Comparison of ENCODE assay signal across 2 cellular contexts in genomic region chr7:110382736-110383135, GRCh38.
TF ChIP-seq lines count a peak whose summit lies in the region.

No MANE protein-coding gene starts in this region.

TF ChIP-seq in GM23338, 12 proteins besides CTCF, POLR2A, EP300 and RAD21 (continued from another document):
- TF ChIP-seq NANOG (IDR thresholded peaks at IDR 0.05; ENCODE audit: borderline replicate concordance), result peak; percentile 70

TF ChIP-seq in IMR-90, 13 proteins besides CTCF, POLR2A, EP300 and RAD21:
- TF ChIP-seq SMC3 (IDR thresholded peaks at IDR 0.05; ENCODE audit: low read depth, low read length) (no peak), USF2 (IDR thresholded peaks at IDR 0.05; ENCODE audit: low read depth, low read length) (no peak), MXI1 (IDR thresholded peaks at IDR 0.05; ENCODE audit: borderline replicate concordance, low read depth, low read length) (no peak), RCOR1 (IDR thresholded peaks at IDR 0.05; ENCODE audit: insufficient replicate concordance, low read length) (no peak), RFX5 (IDR thresholded peaks at IDR 0.05; ENCODE audit: low read depth, low read length) (no peak), MAFK (IDR thresholded peaks at IDR 0.05; ENCODE audit: low read depth, low read length) (no peak), ELK1 (IDR thresholded peaks at IDR 0.05; ENCODE audit: borderline replicate concordance, low read depth, low read length) (no peak), MAZ (IDR thresholded peaks at IDR 0.05; ENCODE audit: borderline replicate concordance, low read depth, low read length) (no peak), BHLHE40 (IDR thresholded peaks at IDR 0.05; ENCODE audit: low read depth, low read length) (no peak), CHD1 (IDR thresholded peaks at IDR 0.05; ENCODE audit: low read depth, low read length) (no peak), FOS (IDR thresholded peaks at IDR 0.05; ENCODE audit: low read depth, low read length) (no peak), CEBPB (IDR thresholded peaks at IDR 0.05; ENCODE audit: low read depth, low read length) (no peak), NFE2L2 (IDR thresholded peaks at IDR 0.05; ENCODE audit: low read depth, low read length) (no peak)
